In the genomic region with DNA sequence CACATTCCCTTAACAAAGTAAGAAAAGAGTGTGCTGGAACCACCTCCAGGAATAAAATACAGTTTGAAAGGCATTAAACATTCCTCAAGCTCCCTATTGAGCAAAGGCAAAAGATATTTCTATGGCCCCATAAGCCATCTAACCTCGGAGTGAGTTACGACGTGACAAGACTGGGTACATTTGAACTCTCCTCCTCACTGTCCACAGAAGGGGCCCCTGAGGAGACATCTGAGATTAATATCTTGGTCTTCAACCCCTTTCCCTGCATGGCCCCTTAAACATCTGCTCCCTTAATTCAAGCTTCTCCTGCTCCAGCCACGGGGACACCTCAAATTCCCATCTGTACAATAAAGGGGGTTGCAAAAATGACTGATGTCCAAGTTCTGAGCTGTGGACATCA, we compare ENCODE assay signal across 1 cellular context.
TF ChIP-seq lines count a peak whose summit lies in the region.

No MANE protein-coding gene starts in this region.

TF ChIP-seq in SK-N-SH treated with all-trans-retinoic acid at 6 μM for 48 hours, 23 proteins besides CTCF, POLR2A, EP300 and RAD21 (continued from another document):
- TF ChIP-seq ZC3H10 (CRISPR knock-in tag; IDR thresholded peaks at IDR 0.05): no peak
- TF ChIP-seq ZNF8 (CRISPR knock-in tag; IDR thresholded peaks at IDR 0.05): no peak
- TF ChIP-seq, protein P1, sequence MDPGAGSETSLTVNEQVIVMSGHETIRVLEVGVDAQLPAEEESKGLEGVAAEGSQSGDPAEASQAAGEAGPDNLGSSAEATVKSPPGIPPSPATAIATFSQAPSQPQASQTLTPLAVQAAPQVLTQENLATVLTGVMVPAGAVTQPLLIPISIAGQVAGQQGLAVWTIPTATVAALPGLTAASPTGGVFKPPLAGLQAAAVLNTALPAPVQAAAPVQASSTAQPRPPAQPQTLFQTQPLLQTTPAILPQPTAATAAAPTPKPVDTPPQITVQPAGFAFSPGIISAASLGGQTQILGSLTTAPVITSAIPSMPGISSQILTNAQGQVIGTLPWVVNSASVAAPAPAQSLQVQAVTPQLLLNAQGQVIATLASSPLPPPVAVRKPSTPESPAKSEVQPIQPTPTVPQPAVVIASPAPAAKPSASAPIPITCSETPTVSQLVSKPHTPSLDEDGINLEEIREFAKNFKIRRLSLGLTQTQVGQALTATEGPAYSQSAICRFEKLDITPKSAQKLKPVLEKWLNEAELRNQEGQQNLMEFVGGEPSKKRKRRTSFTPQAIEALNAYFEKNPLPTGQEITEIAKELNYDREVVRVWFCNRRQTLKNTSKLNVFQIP (CRISPR knock-in tag; IDR thresholded peaks at IDR 0.05; ENCODE audit: borderline replicate concordance, low read depth): no peak
- TF ChIP-seq ZNF565 (CRISPR knock-in tag; conservative IDR thresholded peaks at IDR 0.05; ENCODE audit: low read depth): no peak
